28 cellular contexts compared by ENCODE assay signal in genomic region chr5:53087171-53087570, GRCh38.
"Had no signal": no experiment of that assay in that cellular context is flagged by ENCODE, and none has a peak within 500 bp of the region (broad histone marks: within the 10 kb centered on the region; RNA-seq: fewer than 3 reads in every experiment).

No MANE protein-coding gene starts in this region.

- H3K36me3 ChIP-seq: neural progenitor cell, prostate gland, right atrium auricular region, tibial artery had no signal

- H3K27me3 Mint-ChIP-seq: dendritic cell treated with granulocyte-macrophage colony-stimulating factor and Interleukin-4, amounts not matched to agents 40 ng/mL and 50 ng/mL, for 4 days; type B pancreatic cell had no signal

- H3K4me3 Mint-ChIP-seq: dendritic cell treated with granulocyte-macrophage colony-stimulating factor and Interleukin-4, amounts not matched to agents 40 ng/mL and 50 ng/mL, for 4 days; natural killer cell; neural progenitor cell; stimulated activated naive CD8-positive, alpha-beta T cell treated with anti-CD3 and anti-CD28 coated beads, Interleukin-15, amount 100 ng/mL, for 72 hours; type B pancreatic cell had no signal

- FAIRE-seq: colon, endothelial cell of umbilical vein, kidney had no signal

- H3K9me3 Mint-ChIP-seq: dendritic cell treated with granulocyte-macrophage colony-stimulating factor and Interleukin-4, amounts not matched to agents 40 ng/mL and 50 ng/mL, for 4 days; natural killer cell; neural progenitor cell; stimulated activated naive CD8-positive, alpha-beta T cell treated with anti-CD3 and anti-CD28 coated beads, Interleukin-15, amount 100 ng/mL, for 72 hours; type B pancreatic cell had no signal

- H3K4me1 ChIP-seq: foreskin keratinocyte, left lung, neural progenitor cell, prostate gland, testis had no signal

- H3K27ac Mint-ChIP-seq: dendritic cell treated with granulocyte-macrophage colony-stimulating factor and Interleukin-4, amounts not matched to agents 40 ng/mL and 50 ng/mL, for 4 days; natural killer cell; type B pancreatic cell had no signal

- H3K4me3 ChIP-seq: esophagus muscularis mucosa, gastroesophageal sphincter, heart left ventricle, hepatocyte, left lung, neural progenitor cell, prostate gland, right atrium auricular region, smooth muscle cell, testis, tibial artery had no signal

- H3K4me1 Mint-ChIP-seq: natural killer cell, neural progenitor cell had no signal

- DNase-seq: effector memory CD4-positive, alpha-beta T cell; foreskin keratinocyte; heart left ventricle; kidney; left cardiac atrium; left lung; mesendoderm; natural killer cell; stimulated activated CD4-positive, alpha-beta T cell treated with anti-CD3 and anti-CD28 coated beads, Interleukin-12 subunit alpha, Interleukin-12 subunit beta, amount 100 ng/mL, for 4 hours; stimulated activated CD4-positive, alpha-beta T cell treated with anti-CD3 and anti-CD28 coated beads, Interleukin-1b, Interleukin-23, amount 100 ng/mL, for 48 hours; stimulated activated CD4-positive, alpha-beta T cell treated with anti-CD3 and anti-CD28 coated beads, Interleukin-4, amount 100 ng/mL, for 1 hour; stimulated activated CD8-positive, alpha-beta memory T cell treated with anti-CD3 and anti-CD28 coated beads, Interleukin-4, amount 100 ng/mL, for 48 hours; stimulated activated naive CD4-positive, alpha-beta T cell; stimulated activated naive CD8-positive, alpha-beta T cell treated with anti-CD3 and anti-CD28 coated beads, Interleukin-15, amount 100 ng/mL, for 72 hours; tibial artery had no signal

- H3K27ac ChIP-seq: esophagus muscularis mucosa, foreskin keratinocyte, gastroesophageal sphincter, heart left ventricle, hepatocyte, left lung, neural progenitor cell, parathyroid adenoma, prostate gland, right atrium auricular region, tibial artery had no signal

- H3K27me3 ChIP-seq: esophagus muscularis mucosa, foreskin keratinocyte, gastroesophageal sphincter, heart left ventricle, hepatocyte, left lung, neural progenitor cell, right atrium auricular region, testis, tibial artery had no signal

- H3K36me3 Mint-ChIP-seq: natural killer cell, neural progenitor cell, type B pancreatic cell had no signal

- H3K9me3 ChIP-seq: esophagus muscularis mucosa, gastroesophageal sphincter, heart left ventricle, left lung, prostate gland, right atrium auricular region, testis, tibial artery had no signal

- ATAC-seq: foreskin keratinocyte; left lung; natural killer cell; stimulated activated naive CD8-positive, alpha-beta T cell treated with anti-CD3 and anti-CD28 coated beads, Interleukin-15, amount 100 ng/mL, for 72 hours had no signal
